In the genomic region with DNA sequence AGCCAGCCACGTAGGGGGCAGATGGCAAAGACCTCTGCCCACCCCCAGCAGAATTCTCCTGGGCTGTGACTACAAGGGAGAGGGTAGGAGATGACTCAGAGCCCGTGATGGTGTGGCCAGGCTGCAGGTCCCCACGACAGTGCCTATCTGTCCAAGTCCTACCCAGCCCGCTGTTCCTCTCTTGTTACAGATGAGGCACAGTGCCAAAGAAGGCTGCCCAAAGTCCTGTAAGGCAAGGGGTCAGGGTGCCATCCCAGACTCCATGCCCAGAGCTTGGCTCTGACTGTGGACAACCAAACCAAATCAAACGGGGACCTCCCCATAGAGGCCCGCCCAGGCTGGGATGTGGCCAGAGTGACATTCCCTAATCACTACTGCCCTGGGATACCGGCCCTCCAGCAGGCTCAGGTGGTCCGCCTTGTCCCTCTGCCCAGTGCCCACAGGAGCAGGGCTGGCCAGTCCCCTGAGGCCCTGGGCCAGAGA, we compare ENCODE assay signal across 8 cellular contexts. TPM values are rescaled to one million over a fixed set of nuclear protein-coding genes. Genes with fewer than 3 reads are reported as not detected.
A peak's percentile ranks its signal among the peaks of the same experiment; 100 is the strongest.
DNase-seq lines count a peak whose midpoint lies in the region; TF ChIP-seq lines count a peak whose summit lies in the region.

No MANE protein-coding gene starts in this region.

- peaks cover 48% of the 10 kb centered on the region for H3K4me1 ChIP-seq in adipocyte (ENCODE audit: control insufficient read depth, insufficient read depth, low read length)
- H3K4me1 ChIP-seq in iPS-18a (ENCODE audit: control insufficient read depth, low read depth, low read length) = peaks cover 15% of the 10 kb centered on the region
- peaks cover 33% of the 10 kb centered on the region for H3K4me1 ChIP-seq in smooth muscle cell (ENCODE audit: low read depth)

- WGBS in smooth muscle cell (ENCODE audit: low lambda C conversion rate) = 39% methylated on average over 8 of the region's 8 CpGs

- H3F3A ChIP-seq in smooth muscle cell (ENCODE audit: low read depth) = no peaks in the 10 kb centered on the region

- H3K27me3 ChIP-seq in H7 (ENCODE audit: control insufficient read depth, insufficient read depth, low read length) = no peaks in the 10 kb centered on the region
- H3K27me3 ChIP-seq in adipocyte (replicated peaks; ENCODE audit: control insufficient read depth, insufficient read depth, low read length) = no peaks in the 10 kb centered on the region
- no peaks in the 10 kb centered on the region for H3K27me3 ChIP-seq in iPS-18a (ENCODE audit: control insufficient read depth, insufficient read depth, low read length)
- H3K27me3 ChIP-seq in smooth muscle cell (ENCODE audit: low read depth) = no peaks in the 10 kb centered on the region

- no peak overlapping the region for H2AFZ ChIP-seq in smooth muscle cell (ENCODE audit: low read depth)

- H3K27ac ChIP-seq in iPS-18a (ENCODE audit: low read length) (no peak overlapping the region), smooth muscle cell (ENCODE audit: low read depth) (peak overlapping the region; percentile 85)

- H3K9me3 ChIP-seq in adipocyte (ENCODE audit: control insufficient read depth, low read length) = no peaks in the 10 kb centered on the region
- H3K9me3 ChIP-seq in iPS-18a (ENCODE audit: control insufficient read depth, low read depth, low read length) = no peaks in the 10 kb centered on the region
- no peaks in the 10 kb centered on the region for H3K9me3 ChIP-seq in smooth muscle cell (replicated peaks; ENCODE audit: low read depth)

- H3K36me3 ChIP-seq in H7 (replicated peaks; ENCODE audit: control insufficient read depth, insufficient read depth, low read length) = peaks cover 2% of the 10 kb centered on the region
- H3K36me3 ChIP-seq in adipocyte (ENCODE audit: control insufficient read depth, insufficient read depth, low read length, severe bottlenecking) = no peaks in the 10 kb centered on the region
- no peaks in the 10 kb centered on the region for H3K36me3 ChIP-seq in iPS-18a (ENCODE audit: control insufficient read depth, low read depth, low read length)
- H3K36me3 ChIP-seq in smooth muscle cell (ENCODE audit: low read depth) = no peaks in the 10 kb centered on the region

- no peak for TF ChIP-seq CTCF in smooth muscle cell (IDR thresholded peaks at IDR 0.05; ENCODE audit: borderline replicate concordance, insufficient read depth, poor library complexity, severe bottlenecking)

- peak; percentile 29 for DNase-seq in H7
- DNase-seq in adipocyte (ENCODE audit: low read depth) = peak; percentile 70
- DNase-seq in smooth muscle cell (lab: John Stamatoyannopoulos, UW; ENCODE audit: unreplicated experiment) = no peak
- DNase-seq in NCI-H526 (lab: John Stamatoyannopoulos, UW) = no peak
- no peak for DNase-seq in activated naive CD4-positive, alpha-beta T cell treated with anti-CD3 and anti-CD28 coated beads, Interleukin-2, amount 50 U/mL, for 16 hours
- DNase-seq in H4 (ENCODE audit: low spot score) = no peak
- DNase-seq in T-helper 2 cell = no peak

- peaks cover 71% of the 10 kb centered on the region for H3K79me2 ChIP-seq in smooth muscle cell (ENCODE audit: low read depth)

- H3K4me2 ChIP-seq in smooth muscle cell = peak overlapping the region; percentile 99

- H3K9ac ChIP-seq in adipocyte (ENCODE audit: low read length) (peak overlapping the region; percentile 98), iPS-18a (ENCODE audit: low read length) (no peak overlapping the region), smooth muscle cell (ENCODE audit: low read depth) (peak overlapping the region; percentile 97)

- H4K20me1 ChIP-seq in smooth muscle cell (ENCODE audit: low read depth) = peaks cover 60% of the 10 kb centered on the region

- H3K4me3 ChIP-seq in H7 (ENCODE audit: insufficient read depth, low read depth, low read length) (no peak overlapping the region; the same call in 1 of the 2 replicates), adipocyte (ENCODE audit: low read length) (peak overlapping the region; percentile 95), iPS-18a (ENCODE audit: low read length) (peak overlapping the region; percentile 90), smooth muscle cell (peak overlapping the region; percentile 99)

RNA-seq across cellular contexts. Expression of a gene that starts 12.6 kb away (rescaled TPM):
- 63.0 and 68.4 TPM in 2 replicates for total RNA-seq in H7 (2014; rRNA removed; shearing (Covaris generic))
- total RNA-seq in smooth muscle cell = 49.4 and 49.9 TPM in 2 replicates
- 117 and 123 TPM in 2 replicates for polyA plus RNA-seq in smooth muscle cell
- 12.9 and 19.6 TPM in 2 replicates for total RNA-seq in H4 (2014; rRNA removed; shearing (Covaris generic))

RNA-seq across cellular contexts. Expression of a gene that starts 45.2 kb away (rescaled TPM):
- total RNA-seq in H7 (2014; rRNA removed; shearing (Covaris generic)) = not detected in 2 replicates
- total RNA-seq in smooth muscle cell = not detected in 2 replicates
- polyA plus RNA-seq in smooth muscle cell = 1.9 and 7.2 TPM in 2 replicates
- not detected in 2 replicates for total RNA-seq in H4 (2014; rRNA removed; shearing (Covaris generic))

RNA-seq across cellular contexts. Expression of a gene that starts 57.0 kb away (rescaled TPM):
- total RNA-seq in H7 (2014; rRNA removed; shearing (Covaris generic)) = not detected in 2 replicates
- total RNA-seq in smooth muscle cell = 1.7 TPM in 1 of 2 replicates, not detected in the other
- 2.3 and 11.1 TPM in 2 replicates for polyA plus RNA-seq in smooth muscle cell
- total RNA-seq in H4 (2014; rRNA removed; shearing (Covaris generic)) = not detected in 2 replicates

Comparison
In these comparisons a context has a peak if more than half of its experiments do, and no peak if none do; other contexts are left out.
1. DNase-seq: peak in H7 (single experiment) and adipocyte (single experiment); none in smooth muscle cell (single experiment), NCI-H526 (0 of 2), activated naive CD4-positive, alpha-beta T cell treated with anti-CD3 and anti-CD28 coated beads, Interleukin-2, amount 50 U/mL, for 16 hours (single experiment), H4 (single experiment) and T-helper 2 cell (0 of 5).